In genomic region chr12:46554461-46554860, GRCh38 we compare ENCODE assay signal across 1 cellular context.
TF ChIP-seq lines count a peak whose summit lies in the region.

No MANE protein-coding gene starts in this region.

TF ChIP-seq in K562, 482 proteins besides CTCF, POLR2A, EP300 and RAD21:
- no peak for TF ChIP-seq MAFG (tag; conservative IDR thresholded peaks at IDR 0.05)
- no peak for TF ChIP-seq ZNF584 (CRISPR knock-in tag; IDR thresholded peaks at IDR 0.05; ENCODE audit: low read depth)
- peak; percentile 52; the same call in 1 of the 2 replicates for TF ChIP-seq HMBOX1 (IDR thresholded peaks at IDR 0.05)
- TF ChIP-seq ZNF146 (CRISPR knock-in tag; IDR thresholded peaks at IDR 0.05; ENCODE audit: unreplicated experiment): no peak
- TF ChIP-seq ETS1 (conservative IDR thresholded peaks at IDR 0.05; ENCODE audit: control insufficient read depth, low read depth, low read length): no peak
- TF ChIP-seq ZNF165 (CRISPR knock-in tag; IDR thresholded peaks at IDR 0.05; ENCODE audit: borderline replicate concordance): no peak
- no peak for TF ChIP-seq SIN3A (IDR thresholded peaks at IDR 0.05; ENCODE audit: borderline replicate concordance in 2 of 2, control insufficient read depth in 1 of 2, low read depth in 2 of 2, low read length in 2 of 2)
- no peak for TF ChIP-seq RBM34 (IDR thresholded peaks at IDR 0.05; ENCODE audit: borderline replicate concordance, insufficient read depth, low read length)
- TF ChIP-seq SIRT6 (IDR thresholded peaks at IDR 0.05; ENCODE audit: low read depth, low read length): no peak
TF ChIP-seq in K562: peak in this region for 1.
